ENCODE assay signal across 1 cellular context in the genomic region with DNA sequence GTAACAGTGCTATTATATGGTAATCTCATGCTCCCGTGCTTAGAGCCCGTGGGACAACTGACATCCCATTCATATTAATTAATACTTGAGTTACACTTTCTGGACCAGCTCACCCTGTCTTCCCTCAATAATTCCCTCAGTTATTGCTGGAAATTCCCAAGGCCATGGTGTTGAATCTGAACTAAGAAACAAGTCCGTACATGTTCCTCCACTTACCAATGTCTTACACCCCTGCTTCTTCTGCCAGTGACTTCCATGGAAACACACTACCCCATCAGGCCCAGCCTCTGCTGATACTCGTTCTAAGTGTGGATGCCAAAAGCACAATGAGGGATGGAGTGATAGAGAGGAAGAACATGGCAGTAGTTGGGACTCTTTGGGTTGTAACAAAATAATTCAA.
TF ChIP-seq lines count a peak whose summit lies in the region.

No MANE protein-coding gene starts in this region.

TF ChIP-seq in endothelial cell of umbilical vein, 7 proteins besides CTCF, POLR2A, EP300 and RAD21:
- no peak for TF ChIP-seq POLR2AphosphoS5 (IDR thresholded peaks at IDR 0.05; ENCODE audit: insufficient read depth, low read depth, low read length)
- no peak for TF ChIP-seq JUN (IDR thresholded peaks at IDR 0.05; ENCODE audit: borderline replicate concordance, insufficient read depth, insufficient read length, low read depth)
